Comparison of ENCODE assay signal across 13 cellular contexts in genomic region chr7:47329320-47329926, GRCh38.
A peak's percentile ranks its signal among the peaks of the same experiment; 100 is the strongest.
DNase-seq lines count a peak whose midpoint lies in the region; ATAC-seq, FAIRE-seq and TF ChIP-seq lines count a peak whose summit lies in the region.
"Had no signal": no experiment of that assay in that cellular context is flagged by ENCODE, and none has a peak within 500 bp of the region (broad histone marks: within the 10 kb centered on the region; RNA-seq: fewer than 3 reads in every experiment).

No MANE protein-coding gene starts in this region.

- no peaks in the 10 kb centered on the region for H3F3A ChIP-seq in PC-3 (ENCODE audit: low read length, unreplicated experiment)

- peaks cover 14% of the 10 kb centered on the region; the same call in 1 of the 2 replicates for H3K36me3 ChIP-seq in PC-3 (ENCODE audit: low read depth, low read length)
- no peaks in the 10 kb centered on the region for H3K36me3 ChIP-seq in endothelial cell of umbilical vein (ENCODE audit: control insufficient read depth in 2 of 2, extremely low read depth in 1 of 2, insufficient read depth in 2 of 2, low read length in 2 of 2)
- peaks cover 0 to 29% of the 10 kb centered on the region in 2 experiments for H3K36me3 ChIP-seq in mesenchymal stem cell (ENCODE audit: control insufficient read depth in 1 of 2, insufficient read depth in 2 of 2, low read depth in 1 of 2, low read length in 2 of 2)
- H3K36me3 ChIP-seq in CD4-positive, alpha-beta memory T cell (ENCODE audit: insufficient read depth, low read length) = no peaks in the 10 kb centered on the region

- H3K4me2 ChIP-seq in PC-3 (ENCODE audit: low read length) = no peak overlapping the region
- no peak overlapping the region for H3K4me2 ChIP-seq in endothelial cell of umbilical vein (ENCODE audit: insufficient read depth, low read length)
- H3K4me2 ChIP-seq in mesenchymal stem cell (ENCODE audit: low read length, poor library complexity, severe bottlenecking) = no peak overlapping the region

- H2BK5ac ChIP-seq in mesenchymal stem cell (ENCODE audit: low read depth, low read length, poor library complexity, severe bottlenecking) = no peak overlapping the region

- TF ChIP-seq POLR2A in endothelial cell of umbilical vein (IDR thresholded peaks at IDR 0.05; ENCODE audit: low read depth, low read length) = no peak

- intact Hi-C loops in PC-3 (cut with micrococcal nuclease) (no loop called here), endothelial cell of umbilical vein (cut with micrococcal nuclease) (loop anchor here (5.0 to 10.0 kb wide), 3 partner anchors 62 to 1765 kb away; no protein-coding TSS in a partner anchor)
- intact Hi-C loops in CD4-positive, alpha-beta memory T cell (cut with micrococcal nuclease) = no loop called here

- H3K9ac ChIP-seq in PC-3 (ENCODE audit: low read length) (no peak overlapping the region), endothelial cell of umbilical vein (replicated peaks; ENCODE audit: extremely low read depth, insufficient read depth, low read length) (no peak overlapping the region), mesenchymal stem cell (ENCODE audit: low read length) (no peak overlapping the region)

- H4K20me1 ChIP-seq in PC-3 (ENCODE audit: low read length) (no peaks in the 10 kb centered on the region), endothelial cell of umbilical vein (replicated peaks; ENCODE audit: control insufficient read depth, extremely low read depth, insufficient read depth, low read length) (no peaks in the 10 kb centered on the region)

- H2AK5ac ChIP-seq in mesenchymal stem cell (ENCODE audit: low read length, severe bottlenecking) = peak overlapping the region; percentile 27

- H3K27ac Mint-ChIP-seq in CD4-positive, alpha-beta memory T cell = no peak overlapping the region

- peak overlapping the region in 1 of 2 experiments; percentile 96 for H3K23ac ChIP-seq in mesenchymal stem cell (ENCODE audit: low read length in 2 of 2)

- peak overlapping the region; percentile 57 for H2BK120ac ChIP-seq in mesenchymal stem cell (ENCODE audit: low read depth, low read length)

- no peaks in the 10 kb centered on the region for H3K9me2 ChIP-seq in PC-3 (replicated peaks; ENCODE audit: low read length)

- POLR2A ChIA-PET in PC-3 (lab: Charles Lee; ENCODE audit: unreplicated experiment) = no interaction called here
- POLR2A ChIA-PET in endothelial cell of umbilical vein (lab: Charles Lee) = no interaction called here
- POLR2A ChIA-PET in CD4-positive, alpha-beta memory T cell (lab: Charles Lee; ENCODE audit: partially characterized antibody) = no interaction called here

- peak overlapping the region; percentile 56 to 94 for H3K4ac ChIP-seq in mesenchymal stem cell (ENCODE audit: low read depth in 1 of 2, low read length in 2 of 2)

- H3K4me1 Mint-ChIP-seq in CD4-positive, alpha-beta memory T cell = no peaks in the 10 kb centered on the region
- H3K4me1 Mint-ChIP-seq: CD8-positive, alpha-beta memory T cell had no signal

- peak overlapping the region; percentile 91 to 99 for H2BK12ac ChIP-seq in mesenchymal stem cell (ENCODE audit: low read length in 2 of 2)

- H3K36me3 Mint-ChIP-seq in CD4-positive, alpha-beta memory T cell = no peaks in the 10 kb centered on the region
- H3K36me3 Mint-ChIP-seq: CD8-positive, alpha-beta memory T cell had no signal

- H2AFZ ChIP-seq in PC-3 (ENCODE audit: low read length) (no peak overlapping the region), endothelial cell of umbilical vein (ENCODE audit: low read depth, low read length) (no peak overlapping the region), mesenchymal stem cell (ENCODE audit: low read depth, low read length) (no peak overlapping the region)

- 22% methylated on average over 19 of the region's 19 CpGs for WGBS in mesenchymal stem cell

- peak overlapping the region; percentile 99 for H4K91ac ChIP-seq in mesenchymal stem cell (ENCODE audit: low read length)

- H3K79me1 ChIP-seq in mesenchymal stem cell (replicated peaks; ENCODE audit: low read length, poor library complexity, severe bottlenecking) = peaks cover 35% of the 10 kb centered on the region

- H3K9me3 ChIP-seq in PC-3 (ENCODE audit: low read length) (no peaks in the 10 kb centered on the region), endothelial cell of umbilical vein (replicated peaks; ENCODE audit: control insufficient read depth, insufficient read depth, low read length) (no peaks in the 10 kb centered on the region), mesenchymal stem cell (ENCODE audit: control insufficient read depth, low read length) (no peaks in the 10 kb centered on the region)
- no peaks in the 10 kb centered on the region for H3K9me3 ChIP-seq in CD4-positive, alpha-beta memory T cell (ENCODE audit: control insufficient read depth in 1 of 2, low read length in 2 of 2)
- H3K9me3 ChIP-seq: SJCRH30 had no signal

- BruUV-seq in PC-3 (replicated peaks; lab: Mats Ljungman, UMichigan) (no TSS peak), endothelial cell of umbilical vein (replicated peaks; lab: Mats Ljungman, UMichigan) (no TSS peak)

- H3K14ac ChIP-seq in mesenchymal stem cell (ENCODE audit: low read length in 2 of 2) = peak overlapping the region in 1 of 2 experiments; percentile 81

- peak overlapping the region; percentile 68 for H2BK15ac ChIP-seq in mesenchymal stem cell (ENCODE audit: low read depth, poor library complexity, severe bottlenecking)

- H3K18ac ChIP-seq in mesenchymal stem cell (ENCODE audit: low read depth in 1 of 2, low read length in 2 of 2) = peak overlapping the region; percentile 96 to 99

- peak overlapping the region; percentile 86 for H4K8ac ChIP-seq in mesenchymal stem cell (ENCODE audit: low read length)

- no peaks in the 10 kb centered on the region for H3K9me1 ChIP-seq in endothelial cell of umbilical vein (replicated peaks; ENCODE audit: control insufficient read depth, extremely low read depth, insufficient read depth, low read length)

- H3K27me3 Mint-ChIP-seq in CD4-positive, alpha-beta memory T cell = no peaks in the 10 kb centered on the region

- no peak overlapping the region for H3K4me3 ChIP-seq in PC-3 (ENCODE audit: low read length)
- H3K4me3 ChIP-seq in endothelial cell of umbilical vein (replicated peaks in 1 of 3; ENCODE audit: insufficient read depth in 1 of 3, low read depth in 1 of 3, low read length in 3 of 3) = no peak overlapping the region
- no peak overlapping the region for H3K4me3 ChIP-seq in mesenchymal stem cell (ENCODE audit: insufficient read depth in 1 of 2, low read depth in 1 of 2, low read length in 2 of 2)
- no peak overlapping the region for H3K4me3 ChIP-seq in CD4-positive, alpha-beta memory T cell (ENCODE audit: low read length in 2 of 2)

- TF ChIP-seq CTCF in PC-3 (conservative IDR thresholded peaks at IDR 0.05; ENCODE audit: low read depth, low read length) (no peak), endothelial cell of umbilical vein (IDR thresholded peaks at IDR 0.05; ENCODE audit: extremely low read depth in 1 of 2, insufficient read depth in 1 of 2, low read depth in 1 of 2, low read length in 2 of 2) (no peak), GM20000 (IDR thresholded peaks at IDR 0.05; ENCODE audit: extremely low read depth, missing control alignments) (no peak)

- no peak overlapping the region for H3K4me3 Mint-ChIP-seq in CD4-positive, alpha-beta memory T cell
- H3K4me3 Mint-ChIP-seq: CD8-positive, alpha-beta memory T cell had no signal

- H3K9me3 Mint-ChIP-seq in CD4-positive, alpha-beta memory T cell = peaks cover 0 to 6% (median 0%) of the 10 kb centered on the region in 8 donors

- no peak for DNase-seq in PC-3
- no peak for DNase-seq in endothelial cell of umbilical vein (ENCODE audit: low read depth, low spot score)
- peak; percentile 90 for DNase-seq in mesenchymal stem cell
- DNase-seq in substantia nigra (lab: John Stamatoyannopoulos, UW) = no peak
- no peak for DNase-seq in GM20000 (ENCODE audit: low spot score)
- no peak for DNase-seq in CD4-positive, alpha-beta memory T cell
- DNase-seq in NCI-H187 (lab: John Stamatoyannopoulos, UW) = no peak
- DNase-seq: activated CD4-positive, CD25-positive, alpha-beta regulatory T cell; CD8-positive, alpha-beta memory T cell; cortex of kidney; SJCRH30; stimulated activated CD4-positive, alpha-beta T cell treated with anti-CD3 and anti-CD28 coated beads, Interleukin-1b, Interleukin-23, amount 100 ng/mL, for 48 hours had no signal

- H3K27me3 ChIP-seq in PC-3 (ENCODE audit: low read length) = no peaks in the 10 kb centered on the region
- no peaks in the 10 kb centered on the region for H3K27me3 ChIP-seq in endothelial cell of umbilical vein (ENCODE audit: control insufficient read depth in 2 of 2, insufficient read depth in 2 of 2, low read length in 2 of 2)
- peaks cover 0 to 15% of the 10 kb centered on the region in 2 experiments for H3K27me3 ChIP-seq in mesenchymal stem cell (ENCODE audit: control insufficient read depth in 1 of 2, insufficient read depth in 1 of 2, low read length in 2 of 2)
- no peaks in the 10 kb centered on the region for H3K27me3 ChIP-seq in CD4-positive, alpha-beta memory T cell (ENCODE audit: insufficient read depth, low read length)
- H3K27me3 ChIP-seq: SJCRH30 had no signal

- peak; percentile 63 for FAIRE-seq in endothelial cell of umbilical vein (lab: Jason Lieb, UNC)

- no peak overlapping the region for H3K27ac ChIP-seq in PC-3 (ENCODE audit: low read length)
- peak overlapping the region; percentile 15 for H3K27ac ChIP-seq in endothelial cell of umbilical vein (ENCODE audit: insufficient read depth, low read depth, low read length)
- H3K27ac ChIP-seq in mesenchymal stem cell (ENCODE audit: low read length, poor library complexity, severe bottlenecking) = no peak overlapping the region
- H3K27ac ChIP-seq in substantia nigra (ENCODE audit: low read depth, low read length, poor library complexity, severe bottlenecking) = peak overlapping the region; percentile 39
- no peak overlapping the region for H3K27ac ChIP-seq in CD4-positive, alpha-beta memory T cell (ENCODE audit: low read depth, low read length)

- ATAC-seq in PC-3 (peak; percentile 59), HG03045 (IDR thresholded peaks at IDR 0.05; ENCODE audit: unreplicated experiment) (no peak)

- H3K79me2 ChIP-seq in PC-3 (ENCODE audit: low read length) (no peaks in the 10 kb centered on the region), endothelial cell of umbilical vein (ENCODE audit: control insufficient read depth, insufficient read depth, low read length) (no peaks in the 10 kb centered on the region)

- dilution Hi-C loops in endothelial cell of umbilical vein (cut with MboI; ENCODE audit: extremely low pct_ligation_motif_present, low sequenced_read_pairs) = no loop called here

- CTCF ChIA-PET in PC-3 (lab: Charles Lee) (no interaction called here), endothelial cell of umbilical vein (lab: Charles Lee) (no interaction called here)
- CTCF ChIA-PET in CD4-positive, alpha-beta memory T cell (lab: Charles Lee; ENCODE audit: partially characterized antibody) = no interaction called here

- H3K4me1 ChIP-seq in PC-3 (ENCODE audit: insufficient read depth, low read length) = no peaks in the 10 kb centered on the region
- H3K4me1 ChIP-seq in endothelial cell of umbilical vein (ENCODE audit: control insufficient read depth, extremely low read depth, insufficient read depth, low read length) = peaks cover 32% of the 10 kb centered on the region
- peaks cover 41% of the 10 kb centered on the region for H3K4me1 ChIP-seq in mesenchymal stem cell (ENCODE audit: control insufficient read depth, insufficient read depth, low read depth, low read length)
- no peaks in the 10 kb centered on the region for H3K4me1 ChIP-seq in CD4-positive, alpha-beta memory T cell (ENCODE audit: insufficient read depth, low read length)

Comparison
In these comparisons a context has a peak if more than half of its experiments do, and no peak if none do; other contexts are left out.
1. H3K27ac ChIP-seq: peak in endothelial cell of umbilical vein (single experiment) and substantia nigra (single experiment); none in PC-3 (single experiment), mesenchymal stem cell (single experiment) and CD4-positive, alpha-beta memory T cell (single experiment).